ENCODE assay signal across 1 cellular context in the genomic region with DNA sequence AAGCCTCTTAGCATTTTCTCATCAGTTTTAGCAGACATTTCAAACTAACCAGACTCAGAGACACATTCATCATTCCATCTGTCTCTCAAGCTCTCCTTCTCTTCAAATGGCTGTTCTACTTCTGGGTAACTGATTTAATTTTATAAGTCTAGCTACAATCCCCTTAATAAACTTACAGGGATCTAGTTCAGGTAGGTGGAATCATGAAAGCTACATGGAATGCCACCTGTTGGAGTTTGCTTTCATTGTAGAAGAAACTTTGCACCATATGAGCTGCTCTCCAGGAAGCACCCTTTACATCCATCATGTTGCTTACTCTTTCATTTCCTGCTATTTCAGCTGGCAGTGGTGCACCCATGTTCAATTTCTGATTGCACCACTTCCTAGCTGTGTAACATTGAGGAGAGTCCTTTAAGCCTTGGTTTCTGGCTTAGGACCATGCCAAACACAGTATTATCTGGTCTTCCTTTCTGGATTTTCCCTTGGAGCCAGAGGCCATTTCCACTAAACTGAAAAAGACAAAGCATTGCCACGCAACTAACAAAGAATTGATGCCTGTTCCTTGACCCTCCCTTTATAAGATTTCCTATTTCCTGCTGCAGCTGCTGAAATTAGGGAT.
TF ChIP-seq lines count a peak whose summit lies in the region.

No MANE protein-coding gene starts in this region.

TF ChIP-seq in IMR-90, 13 proteins besides CTCF, POLR2A, EP300 and RAD21:
- TF ChIP-seq SMC3 (IDR thresholded peaks at IDR 0.05; ENCODE audit: low read depth, low read length) (no peak), RCOR1 (IDR thresholded peaks at IDR 0.05; ENCODE audit: insufficient replicate concordance, low read length) (no peak), BHLHE40 (IDR thresholded peaks at IDR 0.05; ENCODE audit: low read depth, low read length) (no peak), FOS (IDR thresholded peaks at IDR 0.05; ENCODE audit: low read depth, low read length) (no peak), MXI1 (IDR thresholded peaks at IDR 0.05; ENCODE audit: borderline replicate concordance, low read depth, low read length) (no peak), RFX5 (IDR thresholded peaks at IDR 0.05; ENCODE audit: low read depth, low read length) (no peak), CEBPB (IDR thresholded peaks at IDR 0.05; ENCODE audit: low read depth, low read length) (no peak)
- TF ChIP-seq, protein P1, sequence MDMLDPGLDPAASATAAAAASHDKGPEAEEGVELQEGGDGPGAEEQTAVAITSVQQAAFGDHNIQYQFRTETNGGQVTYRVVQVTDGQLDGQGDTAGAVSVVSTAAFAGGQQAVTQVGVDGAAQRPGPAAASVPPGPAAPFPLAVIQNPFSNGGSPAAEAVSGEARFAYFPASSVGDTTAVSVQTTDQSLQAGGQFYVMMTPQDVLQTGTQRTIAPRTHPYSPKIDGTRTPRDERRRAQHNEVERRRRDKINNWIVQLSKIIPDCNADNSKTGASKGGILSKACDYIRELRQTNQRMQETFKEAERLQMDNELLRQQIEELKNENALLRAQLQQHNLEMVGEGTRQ (IDR thresholded peaks at IDR 0.05; ENCODE audit: low read depth, low read length): no peak
